Comparison of ENCODE assay signal across 8 cellular contexts in genomic region chr1:247448107-247448778, GRCh38. TPM values are rescaled to one million over a fixed set of nuclear protein-coding genes. Genes with fewer than 3 reads are reported as not detected.
DNase-seq lines count a peak whose midpoint lies in the region; ATAC-seq and TF ChIP-seq lines count a peak whose summit lies in the region.

No MANE protein-coding gene starts in this region.

- intact Hi-C loops in heart right ventricle (cut with DNase I), result no loop called here

- peaks cover 4% of the 10 kb centered on the region for H3K4me1 Mint-ChIP-seq in activated naive CD8-positive, alpha-beta T cell treated with anti-CD3 and anti-CD28 coated beads, Interleukin-2, amount 10 ng/mL, durations not matched to agents 7 days and 5 days

- peak overlapping the region in 5 of 10 donors; percentile 6 to 51 (median 35) for H3K27ac ChIP-seq in heart right ventricle

- POLR2A ChIA-PET in activated naive CD8-positive, alpha-beta T cell treated with anti-CD3 and anti-CD28 coated beads, Interleukin-2, amount 10 ng/mL, durations not matched to agents 7 days and 5 days (lab: Charles Lee), result interaction anchor here (1.1 to 1.4 kb wide), 2 partner anchors 33 to 34 kb away, joined by 3 to 4 read pairs; partner anchors contain the start of gene NLRP3

- H3K27me3 Mint-ChIP-seq in activated naive CD8-positive, alpha-beta T cell treated with anti-CD3 and anti-CD28 coated beads, Interleukin-2, amount 10 ng/mL, durations not matched to agents 7 days and 5 days, result no peaks in the 10 kb centered on the region

- peaks cover 27% of the 10 kb centered on the region for H3K36me3 Mint-ChIP-seq in activated naive CD8-positive, alpha-beta T cell treated with anti-CD3 and anti-CD28 coated beads, Interleukin-2, amount 10 ng/mL, durations not matched to agents 7 days and 5 days

- peaks cover 0 to 24% (median 9%) of the 10 kb centered on the region in 7 donors for H3K27me3 ChIP-seq in heart right ventricle

- H3K4me1 ChIP-seq in heart right ventricle, result peaks cover 0 to 19% (median 0%) of the 10 kb centered on the region in 9 donors

- peaks cover 0 to 41% (median 0%) of the 10 kb centered on the region in 9 donors for H3K36me3 ChIP-seq in heart right ventricle

- H3K9me3 Mint-ChIP-seq in activated naive CD8-positive, alpha-beta T cell treated with anti-CD3 and anti-CD28 coated beads, Interleukin-2, amount 10 ng/mL, durations not matched to agents 7 days and 5 days, result no peaks in the 10 kb centered on the region

- WGBS in heart right ventricle, 2 donors, result 5 to 6% methylated on average over 31 of the region's 31 CpGs

- no peak for TF ChIP-seq CTCF in heart right ventricle (IDR thresholded peaks at IDR 0.05)
- TF ChIP-seq CTCF in omental fat pad (IDR thresholded peaks at IDR 0.05), result no peak

- peak; percentile 86 for DNase-seq in ELF-1 (ENCODE audit: low read depth, low spot score)
- peak; percentile 36 for DNase-seq in NCI-H2081 treated with DMSO at 0.1 percent for 48 hours (lab: John Stamatoyannopoulos, UW)
- DNase-seq in activated naive CD8-positive, alpha-beta T cell treated with anti-CD3 and anti-CD28 coated beads, Interleukin-2, amount 10 ng/mL, durations not matched to agents 7 days and 5 days, result no peak
- DNase-seq in heart right ventricle, result peak; percentile 57 to 71
- DNase-seq in omental fat pad (ENCODE audit: low spot score), result no peak
- no peak for DNase-seq in activated effector memory CD4-positive, alpha-beta T cell treated with anti-CD3 and anti-CD28 coated beads, Interleukin-2, amount 50 U/mL, for 16 hours

- H3K9me3 ChIP-seq in heart right ventricle, result no peaks in the 10 kb centered on the region

- H3K27ac Mint-ChIP-seq in activated naive CD8-positive, alpha-beta T cell treated with anti-CD3 and anti-CD28 coated beads, Interleukin-2, amount 10 ng/mL, durations not matched to agents 7 days and 5 days, result no peak overlapping the region

- peak overlapping the region; percentile 31 for H3K4me3 Mint-ChIP-seq in activated naive CD8-positive, alpha-beta T cell treated with anti-CD3 and anti-CD28 coated beads, Interleukin-2, amount 10 ng/mL, durations not matched to agents 7 days and 5 days

- peak overlapping the region; percentile 7 to 57 (median 52) for H3K4me3 ChIP-seq in heart right ventricle

- no peak for ATAC-seq in activated naive CD8-positive, alpha-beta T cell treated with anti-CD3 and anti-CD28 coated beads, Interleukin-2, amount 10 ng/mL, durations not matched to agents 7 days and 5 days (ENCODE audit: low read depth)
- peak; percentile 84 to 91 (median 89) for ATAC-seq in heart right ventricle
- ATAC-seq in omental fat pad (ENCODE audit: low FRiP score), result peak; percentile 68
- ATAC-seq in HG02970 (IDR thresholded peaks at IDR 0.05; ENCODE audit: low FRiP score, unreplicated experiment), result no peak
- ATAC-seq in HG03196 (IDR thresholded peaks at IDR 0.05; ENCODE audit: unreplicated experiment), result no peak

RNA-seq across cellular contexts. Expression of gene OR2B11, which starts 9.7 kb away (rescaled TPM):
- not detected for total RNA-seq in activated naive CD8-positive, alpha-beta T cell treated with anti-CD3 and anti-CD28 coated beads, Interleukin-2, amount 10 ng/mL, durations not matched to agents 7 days and 5 days
- not detected for total RNA-seq in heart right ventricle
- polyA plus RNA-seq in heart right ventricle, result not detected
- not detected for total RNA-seq in omental fat pad

RNA-seq across cellular contexts. Expression of gene NLRP3, which starts 32.3 kb away (rescaled TPM):
- 1 to 10 TPM; 7.0 to 8.9 TPM for total RNA-seq in activated naive CD8-positive, alpha-beta T cell treated with anti-CD3 and anti-CD28 coated beads, Interleukin-2, amount 10 ng/mL, durations not matched to agents 7 days and 5 days
- total RNA-seq in heart right ventricle (1 to 10 TPM in 5 of 10 donors, under 1 TPM in 5; 0.28 to 6.1 (median 1.0) TPM), omental fat pad (10 to 100 TPM in 3 of 4 donors, 1 to 10 TPM in 1; 7.1 to 17.7 (median 14.4) TPM)
- polyA plus RNA-seq in heart right ventricle, result under 1 TPM; 0.37 to 0.68 TPM

Comparison
In these comparisons a context has a peak if more than half of its experiments do, and no peak if none do; other contexts are left out.
1. DNase-seq: peak in ELF-1 (single experiment), NCI-H2081 treated with DMSO at 0.1 percent for 48 hours (single experiment) and heart right ventricle (2 of 2); none in activated naive CD8-positive, alpha-beta T cell treated with anti-CD3 and anti-CD28 coated beads, Interleukin-2, amount 10 ng/mL, durations not matched to agents 7 days and 5 days (single experiment), omental fat pad (single experiment) and activated effector memory CD4-positive, alpha-beta T cell treated with anti-CD3 and anti-CD28 coated beads, Interleukin-2, amount 50 U/mL, for 16 hours (single experiment).
2. ATAC-seq: peak in heart right ventricle (8 of 8) and omental fat pad (single experiment); none in activated naive CD8-positive, alpha-beta T cell treated with anti-CD3 and anti-CD28 coated beads, Interleukin-2, amount 10 ng/mL, durations not matched to agents 7 days and 5 days (single experiment), HG02970 (single experiment) and HG03196 (single experiment).